14 cellular contexts compared by ENCODE assay signal in the genomic region with DNA sequence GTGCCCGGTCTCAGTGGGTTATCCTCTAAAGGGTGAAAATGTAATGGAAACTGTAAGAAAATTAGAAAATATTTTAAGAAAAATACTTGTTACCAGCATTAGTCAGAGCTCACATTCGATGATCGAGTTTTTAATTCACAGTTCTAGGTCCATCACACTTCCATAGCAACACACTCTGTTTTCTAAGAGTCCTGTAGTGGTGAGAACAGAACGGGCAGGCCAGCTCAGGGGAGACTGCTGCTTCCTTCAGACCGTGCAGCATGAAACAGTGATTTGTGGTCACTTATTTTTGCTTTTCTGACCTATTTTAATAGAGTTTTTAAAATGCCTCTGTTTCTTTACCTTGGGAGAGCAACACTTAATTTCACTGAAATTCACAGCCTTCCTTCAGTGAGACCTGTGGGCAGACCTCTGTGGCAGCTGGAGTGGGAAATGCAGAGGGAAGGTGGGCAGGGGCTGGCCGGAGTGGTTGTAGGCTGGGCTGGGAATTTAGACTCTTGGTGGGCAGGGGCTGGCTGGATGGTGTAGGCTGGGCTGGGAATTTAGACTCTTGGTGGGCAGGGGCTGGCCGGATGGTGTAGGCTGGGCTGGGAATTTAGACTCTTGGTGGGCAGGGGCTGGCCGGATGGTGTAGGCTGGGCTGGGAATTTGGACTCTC. TPM values are rescaled to one million over a fixed set of nuclear protein-coding genes. Genes with fewer than 3 reads are reported as not detected.
DNase-seq lines count a peak whose midpoint lies in the region; ATAC-seq and TF ChIP-seq lines count a peak whose summit lies in the region.
"Had no signal": no experiment of that assay in that cellular context is flagged by ENCODE, and none has a peak within 500 bp of the region (broad histone marks: within the 10 kb centered on the region; RNA-seq: fewer than 3 reads in every experiment).

No MANE protein-coding gene starts in this region.

- H3K27ac ChIP-seq in GM23338 (ENCODE audit: low read depth), result no peak overlapping the region
- peak overlapping the region; percentile 90 to 96 (median 92) for H3K27ac ChIP-seq in gastroesophageal sphincter
- H3K27ac ChIP-seq in skeletal muscle tissue (ENCODE audit: low read depth, low read length), result peak overlapping the region; percentile 95

- no peak overlapping the region for H3K4me2 ChIP-seq in GM23338

- no peak for DNase-seq in GM23338 (ENCODE audit: low spot score)
- DNase-seq in WTC11 (ENCODE audit: low spot score), result no peak
- no peak for DNase-seq in NCI-H187 treated with DMSO at 0.1 percent for 48 hours (lab: John Stamatoyannopoulos, UW)
- no peak for DNase-seq in SK-N-DZ (ENCODE audit: low spot score)
- DNase-seq: CD8-positive, alpha-beta T cell; islet precursor cell; occipital lobe; SIG-M5; stimulated activated CD4-positive, alpha-beta T cell treated with anti-CD3 and anti-CD28 coated beads, Interleukin-2, amount 100 ng/mL, for 48 hours had no signal

- H3K9me3 Mint-ChIP-seq in GM23338 (no peaks in the 10 kb centered on the region), WTC11 (no peaks in the 10 kb centered on the region)
- H3K9me3 Mint-ChIP-seq: CD8-positive, alpha-beta T cell had no signal

- ATAC-seq in GM23338, result no peak
- ATAC-seq in WTC11, result no peak
- no peak for ATAC-seq in gastroesophageal sphincter
- no peak for ATAC-seq in HG03139 (IDR thresholded peaks at IDR 0.05; ENCODE audit: unreplicated experiment)
- ATAC-seq in GM18909 (IDR thresholded peaks at IDR 0.05; ENCODE audit: poor library complexity, unreplicated experiment), result no peak
- ATAC-seq: activated CD4-positive, CD25-positive, alpha-beta regulatory T cell treated with anti-CD3 and anti-CD28 coated beads, Interleukin-2, amount 50 U/mL, for 24 hours; CD8-positive, alpha-beta T cell had no signal

- TF ChIP-seq CTCF in GM23338 (conservative IDR thresholded peaks at IDR 0.05; ENCODE audit: low read depth in 2 of 2) (no peak), WTC11 (IDR thresholded peaks at IDR 0.05) (no peak), gastroesophageal sphincter (IDR thresholded peaks at IDR 0.05) (no peak)

- peaks cover 70% of the 10 kb centered on the region for H4K20me1 ChIP-seq in GM23338 (replicated peaks; ENCODE audit: insufficient read depth)

- H3K36me3 Mint-ChIP-seq in GM23338 (ENCODE audit: low read depth) (peaks cover 30% of the 10 kb centered on the region), WTC11 (peaks cover 30% of the 10 kb centered on the region)

- peak overlapping the region in 1 of 3 donors; percentile 32 for H3K9ac ChIP-seq in skeletal muscle tissue (ENCODE audit: low read depth in 1 of 3, low read length in 3 of 3)

- TF ChIP-seq EP300 in gastroesophageal sphincter (IDR thresholded peaks at IDR 0.05), result no peak

- H3K27me3 ChIP-seq in GM23338 (ENCODE audit: insufficient read depth) (no peaks in the 10 kb centered on the region), gastroesophageal sphincter (no peaks in the 10 kb centered on the region), skeletal muscle tissue (ENCODE audit: control insufficient read depth in 3 of 3, insufficient read depth in 3 of 3, low read length in 3 of 3) (no peaks in the 10 kb centered on the region)

- TF ChIP-seq POLR2A in gastroesophageal sphincter (IDR thresholded peaks at IDR 0.05), result no peak

- H3K36me3 ChIP-seq in GM23338 (ENCODE audit: insufficient read depth), result no peaks in the 10 kb centered on the region; the same call in 1 of the 2 replicates
- peaks cover 0 to 8% of the 10 kb centered on the region in 2 donors for H3K36me3 ChIP-seq in gastroesophageal sphincter
- peaks cover 3 to 17% (median 16%) of the 10 kb centered on the region in 3 donors for H3K36me3 ChIP-seq in skeletal muscle tissue (ENCODE audit: control insufficient read depth in 3 of 3, insufficient read depth in 3 of 3, low read length in 3 of 3)

- H3K27me3 Mint-ChIP-seq in GM23338 (ENCODE audit: insufficient read depth, low read depth, poor library complexity) (peaks cover 13% of the 10 kb centered on the region), WTC11 (ENCODE audit: low read depth) (no peaks in the 10 kb centered on the region)

- no peaks in the 10 kb centered on the region for H3F3A ChIP-seq in GM23338 (replicated peaks; ENCODE audit: low read depth)

- H3K4me3 ChIP-seq in GM23338, result no peak overlapping the region
- H3K4me3 ChIP-seq in gastroesophageal sphincter, result no peak overlapping the region
- no peak overlapping the region for H3K4me3 ChIP-seq in skeletal muscle tissue (ENCODE audit: low read length in 3 of 3)

- H3K4me3 Mint-ChIP-seq in GM23338 (no peak overlapping the region), WTC11 (no peak overlapping the region)
- H3K4me3 Mint-ChIP-seq: CD8-positive, alpha-beta T cell had no signal

- CTCF ChIA-PET in WTC11 (lab: Charles Lee), result interaction anchor here (1.4 to 4.1 kb wide), 2 partner anchors 40 to 47 kb away, joined by 4 to 17 read pairs; no protein-coding TSS in a partner anchor

- H3K4me1 Mint-ChIP-seq in GM23338, result peaks cover 44% of the 10 kb centered on the region
- peaks cover 53% of the 10 kb centered on the region for H3K4me1 Mint-ChIP-seq in WTC11

- POLR2A ChIA-PET in WTC11 (lab: Charles Lee), result no interaction called here

- WGBS in gastroesophageal sphincter (ENCODE audit: low coverage in 1 of 2), 2 donors, result 20 to 45% methylated on average over 8 of the region's 8 CpGs

- no peak overlapping the region for H2AFZ ChIP-seq in GM23338

- no peaks in the 10 kb centered on the region for H3K9me3 ChIP-seq in gastroesophageal sphincter
- H3K9me3 ChIP-seq in skeletal muscle tissue (ENCODE audit: control insufficient read depth in 3 of 3, low read length in 3 of 3), result no peaks in the 10 kb centered on the region

- no peaks in the 10 kb centered on the region for H3K9me2 ChIP-seq in GM23338 (ENCODE audit: insufficient read depth)

- H3K4me1 ChIP-seq in GM23338 (ENCODE audit: insufficient read depth) (peaks cover 17% of the 10 kb centered on the region), gastroesophageal sphincter (peaks cover 11 to 100% (median 66%) of the 10 kb centered on the region in 3 donors), skeletal muscle tissue (ENCODE audit: control insufficient read depth in 3 of 3, insufficient read depth in 3 of 3, low read length in 3 of 3) (peaks cover 64 to 81% (median 80%) of the 10 kb centered on the region in 3 donors)

- H3K27ac Mint-ChIP-seq in GM23338 (peak overlapping the region; percentile 69), WTC11 (0 out of 2 replicates have a peak overlapping the region, but pooled peaks have one; percentile 68)

- H3K79me2 ChIP-seq in GM23338 (replicated peaks; ENCODE audit: insufficient read depth), result peaks cover 98% of the 10 kb centered on the region

TF ChIP-seq in GM23338, 12 proteins besides CTCF, POLR2A, EP300 and RAD21 (continues in another document):
- no peak for TF ChIP-seq POLR2AphosphoS5 (IDR thresholded peaks at IDR 0.05; ENCODE audit: low read depth)
- TF ChIP-seq ZNF114 (CRISPR knock-in tag; IDR thresholded peaks at IDR 0.05), result no peak
- no peak for TF ChIP-seq EZH2 (IDR thresholded peaks at IDR 0.05; ENCODE audit: low read depth, unreplicated experiment)

TF ChIP-seq in WTC11, 78 proteins besides CTCF, POLR2A, EP300 and RAD21 (continues in another document):
- TF ChIP-seq, protein P1, sequence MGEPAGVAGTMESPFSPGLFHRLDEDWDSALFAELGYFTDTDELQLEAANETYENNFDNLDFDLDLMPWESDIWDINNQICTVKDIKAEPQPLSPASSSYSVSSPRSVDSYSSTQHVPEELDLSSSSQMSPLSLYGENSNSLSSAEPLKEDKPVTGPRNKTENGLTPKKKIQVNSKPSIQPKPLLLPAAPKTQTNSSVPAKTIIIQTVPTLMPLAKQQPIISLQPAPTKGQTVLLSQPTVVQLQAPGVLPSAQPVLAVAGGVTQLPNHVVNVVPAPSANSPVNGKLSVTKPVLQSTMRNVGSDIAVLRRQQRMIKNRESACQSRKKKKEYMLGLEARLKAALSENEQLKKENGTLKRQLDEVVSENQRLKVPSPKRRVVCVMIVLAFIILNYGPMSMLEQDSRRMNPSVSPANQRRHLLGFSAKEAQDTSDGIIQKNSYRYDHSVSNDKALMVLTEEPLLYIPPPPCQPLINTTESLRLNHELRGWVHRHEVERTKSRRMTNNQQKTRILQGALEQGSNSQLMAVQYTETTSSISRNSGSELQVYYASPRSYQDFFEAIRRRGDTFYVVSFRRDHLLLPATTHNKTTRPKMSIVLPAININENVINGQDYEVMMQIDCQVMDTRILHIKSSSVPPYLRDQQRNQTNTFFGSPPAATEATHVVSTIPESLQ (CRISPR knock-in tag; IDR thresholded peaks at IDR 0.05), result no peak
- TF ChIP-seq ZNF232 (CRISPR knock-in tag; IDR thresholded peaks at IDR 0.05) (no peak), EMX1 (CRISPR knock-in tag; IDR thresholded peaks at IDR 0.05) (no peak), SMAD4 (CRISPR knock-in tag; IDR thresholded peaks at IDR 0.05) (no peak), CBFB (CRISPR knock-in tag; IDR thresholded peaks at IDR 0.05; ENCODE audit: low read depth) (no peak)
- TF ChIP-seq, protein P2, sequence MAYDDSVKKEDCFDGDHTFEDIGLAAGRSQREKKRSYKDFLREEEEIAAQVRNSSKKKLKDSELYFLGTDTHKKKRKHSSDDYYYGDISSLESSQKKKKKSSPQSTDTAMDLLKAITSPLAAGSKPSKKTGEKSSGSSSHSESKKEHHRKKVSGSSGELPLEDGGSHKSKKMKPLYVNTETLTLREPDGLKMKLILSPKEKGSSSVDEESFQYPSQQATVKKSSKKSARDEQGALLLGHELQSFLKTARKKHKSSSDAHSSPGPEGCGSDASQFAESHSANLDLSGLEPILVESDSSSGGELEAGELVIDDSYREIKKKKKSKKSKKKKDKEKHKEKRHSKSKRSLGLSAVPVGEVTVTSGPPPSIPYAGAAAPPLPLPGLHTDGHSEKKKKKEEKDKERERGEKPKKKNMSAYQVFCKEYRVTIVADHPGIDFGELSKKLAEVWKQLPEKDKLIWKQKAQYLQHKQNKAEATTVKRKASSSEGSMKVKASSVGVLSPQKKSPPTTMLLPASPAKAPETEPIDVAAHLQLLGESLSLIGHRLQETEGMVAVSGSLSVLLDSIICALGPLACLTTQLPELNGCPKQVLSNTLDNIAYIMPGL (CRISPR knock-in tag; IDR thresholded peaks at IDR 0.05), result no peak

RNA-seq across cellular contexts. Expression of a gene that starts 1.5 kb away (rescaled TPM):
- 143 and 145 TPM in 2 replicates for total RNA-seq in GM23338 (2014; rRNA removed; shearing (Covaris generic))
- 57.9 and 63.3 TPM in 2 replicates for polyA plus RNA-seq in GM23338 (2016; fragmentation: Nextera tagmentation; extraction: Ambion mirVana)
- total RNA-seq in WTC11 (2021) (149 to 158 TPM (median 156 TPM) in 3 replicates), gastroesophageal sphincter (100 to 1,000 TPM; 151 to 261 (median 231) TPM), skeletal muscle tissue (180 TPM)
- 120 and 153 TPM in 2 replicates for polyA plus RNA-seq in SK-N-DZ (2014; cell fraction: cytosol; rRNA removed)
- polyA plus RNA-seq in SK-N-DZ (2014; cell fraction: nucleus; rRNA removed), result 448 and 810 TPM in 2 replicates

RNA-seq across cellular contexts. Expression of a gene that starts 42.6 kb away (rescaled TPM):
- total RNA-seq in GM23338 (2014; rRNA removed; shearing (Covaris generic)), result 55.0 and 79.1 TPM in 2 replicates
- polyA plus RNA-seq in GM23338 (2016; fragmentation: Nextera tagmentation; extraction: Ambion mirVana), result 48.0 and 54.5 TPM in 2 replicates
- total RNA-seq in WTC11 (2021), result 73.0 to 82.0 TPM (median 73.4 TPM) in 3 replicates
- 10 to 100 TPM; 18.4 to 34.8 (median 28.7) TPM for total RNA-seq in gastroesophageal sphincter
- total RNA-seq in skeletal muscle tissue, result 25.1 TPM
- polyA plus RNA-seq in SK-N-DZ (2014; cell fraction: cytosol; rRNA removed), result 58.8 and 60.9 TPM in 2 replicates
- polyA plus RNA-seq in SK-N-DZ (2014; cell fraction: nucleus; rRNA removed), result 132 and 195 TPM in 2 replicates
